1 cellular context compared by ENCODE assay signal in the genomic region with DNA sequence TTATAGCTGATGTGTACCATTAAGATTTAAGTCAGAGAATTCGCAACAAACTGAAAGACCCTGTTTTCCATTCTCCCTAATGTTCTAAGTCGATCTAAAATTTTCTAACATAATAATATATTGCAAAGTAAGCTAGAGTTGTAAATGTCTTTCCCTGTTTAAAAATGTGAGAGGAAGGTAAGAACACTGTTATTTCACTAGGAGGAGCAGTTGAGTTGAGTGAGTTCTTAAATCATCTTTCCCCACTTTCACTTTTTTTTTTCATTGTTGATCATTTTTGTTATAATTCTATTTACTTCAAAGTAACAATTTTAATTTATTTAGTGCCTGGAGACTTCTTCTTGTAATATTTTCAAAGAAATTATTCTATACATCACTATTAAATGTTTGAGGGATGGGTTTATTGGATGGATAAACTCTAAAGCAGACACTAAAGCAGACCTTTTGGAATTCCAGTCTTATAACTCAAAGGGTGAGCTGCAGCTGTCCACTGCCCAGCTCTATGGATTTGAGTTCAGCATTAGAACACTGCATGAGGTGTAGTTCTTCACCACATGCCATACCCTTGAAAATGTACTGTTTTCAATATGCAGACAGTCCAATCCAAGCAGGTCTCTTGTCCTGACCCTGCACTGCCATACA.
TF ChIP-seq lines count a peak whose summit lies in the region.

No MANE protein-coding gene starts in this region.

TF ChIP-seq in HCT116, 20 proteins besides CTCF, POLR2A, EP300 and RAD21 (continued from another document):
- TF ChIP-seq ELF1 (IDR thresholded peaks at IDR 0.05; ENCODE audit: borderline replicate concordance, low read depth) (no peak), EZH2phosphoT487 (IDR thresholded peaks at IDR 0.05; ENCODE audit: borderline replicate concordance) (no peak)
